Comparison of ENCODE assay signal across 8 cellular contexts in genomic region chr5:135217669-135218485, GRCh38.
A peak's percentile ranks its signal among the peaks of the same experiment; 100 is the strongest.
DNase-seq lines count a peak whose midpoint lies in the region; TF ChIP-seq lines count a peak whose summit lies in the region.
"Had no signal": no experiment of that assay in that cellular context is flagged by ENCODE, and none has a peak within 500 bp of the region (broad histone marks: within the 10 kb centered on the region; RNA-seq: fewer than 3 reads in every experiment).

No MANE protein-coding gene starts in this region.

- no TSS peak for BruUV-seq in OCI-LY7 (replicated peaks; lab: Mats Ljungman, UMichigan)

- no peak for TF ChIP-seq EP300 in esophagus muscularis mucosa (IDR thresholded peaks at IDR 0.05)

- no peak overlapping the region for H2AFZ ChIP-seq in OCI-LY7 (ENCODE audit: low read length)

- no peak for TF ChIP-seq POLR2A in esophagus muscularis mucosa (IDR thresholded peaks at IDR 0.05; ENCODE audit: low read depth)
- TF ChIP-seq POLR2A in spleen (IDR thresholded peaks at IDR 0.05) = no peak

- H3K79me2 ChIP-seq in OCI-LY7 (ENCODE audit: insufficient read depth, low read depth, low read length) = no peaks in the 10 kb centered on the region

- no peaks in the 10 kb centered on the region for H4K20me1 ChIP-seq in OCI-LY7 (ENCODE audit: insufficient read depth, low read length)

- intact Hi-C loops in OCI-LY7 (cut with micrococcal nuclease; ENCODE audit: unreplicated experiment) = loop anchor here (5.0 kb wide), 1 partner anchor 114 kb away; no protein-coding TSS in a partner anchor
- intact Hi-C loops in esophagus muscularis mucosa (cut with DNase I) = no loop called here
- intact Hi-C loops in spleen (cut with DNase I; ENCODE audit: low total_unique reads) = no loop called here

- H3K9me2 ChIP-seq in OCI-LY7 (ENCODE audit: insufficient read depth, low read length) = no peaks in the 10 kb centered on the region

- H3K36me3 ChIP-seq in OCI-LY7 (ENCODE audit: insufficient read depth, low read length) (no peaks in the 10 kb centered on the region), esophagus muscularis mucosa (no peaks in the 10 kb centered on the region), spleen (no peaks in the 10 kb centered on the region)

- POLR2A ChIA-PET in OCI-LY7 (lab: Charles Lee) = no interaction called here

- H3K4me3 ChIP-seq in OCI-LY7 (ENCODE audit: low read depth, low read length, poor library complexity, severe bottlenecking) = no peak overlapping the region
- no peak overlapping the region for H3K4me3 ChIP-seq in esophagus muscularis mucosa
- H3K4me3 ChIP-seq in spleen = no peak overlapping the region

- CTCF ChIA-PET in OCI-LY7 (lab: Charles Lee; ENCODE audit: unreplicated experiment) = interaction anchor here (0.6 kb wide), 1 partner anchor 79 kb away, joined by 3 read pairs; no protein-coding TSS in a partner anchor

- no peak for DNase-seq in OCI-LY7 (ENCODE audit: low spot score)
- DNase-seq in esophagus muscularis mucosa (ENCODE audit: extremely low spot score) = peak; percentile 86
- peak; percentile 22 for DNase-seq in spleen
- no peak for DNase-seq in COR-L47 (lab: John Stamatoyannopoulos, UW)
- no peak for DNase-seq in DMS79 (lab: John Stamatoyannopoulos, UW)
- no peak for DNase-seq in central memory CD4-positive, alpha-beta T cell
- DNase-seq: T-helper 9 cell had no signal

- H3K4me1 ChIP-seq in OCI-LY7 (ENCODE audit: insufficient read depth, low read length, poor library complexity, severe bottlenecking) (no peaks in the 10 kb centered on the region), esophagus muscularis mucosa (no peaks in the 10 kb centered on the region), spleen (peaks cover 0 to 15% (median 0%) of the 10 kb centered on the region in 6 donors)

- H3K27ac ChIP-seq in OCI-LY7 (ENCODE audit: low read depth, low read length, poor library complexity, severe bottlenecking) (no peak overlapping the region), esophagus muscularis mucosa (replicated peaks in 1 of 4) (no peak overlapping the region), spleen (no peak overlapping the region)

- no peak overlapping the region for H3K4me2 ChIP-seq in OCI-LY7 (ENCODE audit: low read length)

- H3K9me3 ChIP-seq in OCI-LY7 (ENCODE audit: low read length) (no peaks in the 10 kb centered on the region), esophagus muscularis mucosa (no peaks in the 10 kb centered on the region), spleen (no peaks in the 10 kb centered on the region)

- 95% methylated on average over 9 of the region's 11 CpGs for WGBS in esophagus muscularis mucosa
- 77 to 92% (median 88%) methylated on average over 10 to 11 of the region's 11 CpGs for whole genome bisulfite sequencing in spleen, 5 donors

- TF ChIP-seq CTCF in GM12873 (IDR thresholded peaks at IDR 0.05; ENCODE audit: insufficient read depth, low read depth, low read length, missing control alignments) (peak; percentile 20), OCI-LY7 (conservative IDR thresholded peaks at IDR 0.05; ENCODE audit: low read length) (peak; percentile 56), esophagus muscularis mucosa (IDR thresholded peaks at IDR 0.05) (no peak), spleen (IDR thresholded peaks at IDR 0.05 in 8 of 11, conservative IDR thresholded peaks at IDR 0.05 in 3 of 11) (no peak)

- H3K27me3 ChIP-seq in esophagus muscularis mucosa (no peaks in the 10 kb centered on the region), spleen (replicated peaks in 1 of 7) (peaks cover 0 to 10% (median 0%) of the 10 kb centered on the region in 7 donors)

Comparison
In these comparisons a context has a peak if more than half of its experiments do, and no peak if none do; other contexts are left out.
1. CTCF ChIP-seq: peak in GM12873 (single experiment) and OCI-LY7 (single experiment); none in esophagus muscularis mucosa (0 of 3) and spleen (0 of 11).
2. DNase-seq: peak in esophagus muscularis mucosa (single experiment) and spleen (single experiment); none in OCI-LY7 (single experiment), COR-L47 (single experiment), DMS79 (single experiment) and central memory CD4-positive, alpha-beta T cell (single experiment).